In the genomic region with DNA sequence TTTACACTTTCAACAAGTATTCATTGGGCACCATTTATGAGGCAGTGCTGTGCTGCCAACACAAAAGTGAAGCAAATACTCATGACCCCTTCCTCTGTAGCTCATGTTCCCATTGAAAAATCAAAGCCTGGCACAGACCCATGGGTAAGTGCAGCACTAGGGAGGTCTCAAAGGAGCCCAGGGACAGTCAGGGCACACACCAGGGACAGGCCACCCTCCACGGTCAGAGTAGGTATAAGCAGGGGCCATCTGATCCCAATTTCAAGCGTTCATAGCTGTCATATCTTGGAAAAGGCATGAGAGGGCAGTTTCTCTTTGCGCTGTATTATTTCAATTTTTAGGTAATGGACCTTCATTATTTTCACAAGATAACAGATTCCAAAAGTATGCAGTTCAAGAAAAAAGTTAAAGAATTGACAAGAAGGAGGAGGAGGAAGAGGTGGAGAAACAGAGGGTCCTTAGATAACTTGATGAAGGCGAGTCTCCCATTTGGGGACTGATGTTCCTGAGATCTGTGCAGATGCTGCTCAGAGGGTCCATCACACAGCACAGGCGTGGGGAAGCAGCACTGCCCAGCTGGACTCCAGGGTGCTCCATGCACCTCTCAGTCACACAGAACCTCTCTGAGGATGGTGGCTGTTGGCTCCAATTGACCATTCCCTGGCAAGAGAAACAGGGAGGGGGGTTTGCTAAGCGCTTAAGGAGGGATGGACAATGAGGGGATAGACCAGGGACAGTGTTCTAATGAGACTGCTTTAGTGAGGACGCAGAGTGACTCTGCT, we compare ENCODE assay signal across 26 cellular contexts. TPM values are rescaled to one million over a fixed set of nuclear protein-coding genes. Genes with fewer than 3 reads are reported as not detected.
A peak's percentile ranks its signal among the peaks of the same experiment; 100 is the strongest.
DNase-seq lines count a peak whose midpoint lies in the region; ATAC-seq, FAIRE-seq and TF ChIP-seq lines count a peak whose summit lies in the region.
"Had no signal": no experiment of that assay in that cellular context is flagged by ENCODE, and none has a peak within 500 bp of the region (broad histone marks: within the 10 kb centered on the region; RNA-seq: fewer than 3 reads in every experiment).

No MANE protein-coding gene starts in this region.

- TF ChIP-seq RAD21 in HepG2 (CRISPR knock-in tag; IDR thresholded peaks at IDR 0.05) (no peak), K562 (CRISPR knock-in tag; conservative IDR thresholded peaks at IDR 0.05 in 1 of 2, IDR thresholded peaks at IDR 0.05 in 1 of 2) (no peak)

- H4K20me1 ChIP-seq in HepG2 (ENCODE audit: insufficient read depth, low read length) (no peaks in the 10 kb centered on the region), K562 (replicated peaks; ENCODE audit: control insufficient read depth, insufficient read depth, low read length) (no peaks in the 10 kb centered on the region), osteoblast (ENCODE audit: insufficient read depth, low read length) (no peaks in the 10 kb centered on the region)

- no peak overlapping the region for H3K9ac ChIP-seq in HepG2 (ENCODE audit: insufficient read depth, low read depth, low read length)
- no peak overlapping the region for H3K9ac ChIP-seq in K562 (ENCODE audit: insufficient read depth in 1 of 2, low read depth in 2 of 2, low read length in 2 of 2)
- H3K9ac ChIP-seq: GM23248 had no signal

- ATAC-seq in right lobe of liver = peak in 3 of 4 donors; percentile 16 to 37 (median 28)
- no peak for ATAC-seq in HepG2
- peak; percentile 43; the same call in 2 of the 3 replicates for ATAC-seq in K562
- peak; percentile 44 for ATAC-seq in lung (ENCODE audit: insufficient read depth, low FRiP score)
- ATAC-seq in HG03354 (IDR thresholded peaks at IDR 0.05; ENCODE audit: poor library complexity, severe bottlenecking, unreplicated experiment) = no peak
- ATAC-seq: GM12878 had no signal

- H3K27ac ChIP-seq in right lobe of liver = no peak overlapping the region
- no peak overlapping the region for H3K27ac ChIP-seq in HepG2 (ENCODE audit: extremely low read length, insufficient read depth, low read length)
- no peak overlapping the region for H3K27ac ChIP-seq in K562 (ENCODE audit: extremely low read depth, low read depth, low read length)
- H3K27ac ChIP-seq in lung (ENCODE audit: low read depth in 1 of 2, low read length in 1 of 2) = no peak overlapping the region
- H3K27ac ChIP-seq in osteoblast (ENCODE audit: low read depth, low read length) = no peak overlapping the region
- H3K27ac ChIP-seq: 22Rv1, GM23248 had no signal

- TF ChIP-seq CTCF in right lobe of liver (IDR thresholded peaks at IDR 0.05) (no peak), HepG2 (CRISPR knock-in tag; IDR thresholded peaks at IDR 0.05) (no peak), K562 (IDR thresholded peaks at IDR 0.05 in 2 of 3, conservative IDR thresholded peaks at IDR 0.05 in 1 of 3; ENCODE audit: insufficient read depth in 2 of 3, low read depth in 1 of 3, low read length in 3 of 3) (no peak), lung (IDR thresholded peaks at IDR 0.05; ENCODE audit: control extremely low read depth, extremely low read depth) (no peak), osteoblast (IDR thresholded peaks at IDR 0.05; ENCODE audit: extremely low read depth, low read depth, low read length) (no peak)

- CTCF ChIA-PET in HepG2 (lab: Yijun Ruan, JAX; ENCODE audit: low intra/inter-chr PET ratio, low total read pairs) (no interaction called here), K562 (lab: Yijun Ruan, JAX; ENCODE audit: low intra/inter-chr PET ratio) (no interaction called here)

- POLR2A ChIA-PET in HepG2 (lab: Yijun Ruan, JAX) (no interaction called here), K562 (lab: Yijun Ruan, JAX) (interaction anchor here (0.7 to 1.2 kb wide), 3 partner anchors 8 to 17 kb away, joined by 3 to 4 read pairs (median 3); partner anchors contain the start of gene CTSL)

- TF ChIP-seq EP300 in HepG2 (IDR thresholded peaks at IDR 0.05; ENCODE audit: low read depth in 2 of 2, low read length in 2 of 2) (no peak), HepG2 (CRISPR knock-in tag; IDR thresholded peaks at IDR 0.05; ENCODE audit: borderline replicate concordance) (no peak), K562 (IDR thresholded peaks at IDR 0.05; ENCODE audit: low read length) (no peak)

- H3K4me3 ChIP-seq in right lobe of liver = no peak overlapping the region
- no peak overlapping the region for H3K4me3 ChIP-seq in HepG2 (replicated peaks in 1 of 3; ENCODE audit: insufficient read depth in 1 of 3, low read depth in 2 of 3, low read length in 3 of 3)
- H3K4me3 ChIP-seq in K562 = no peak overlapping the region
- H3K4me3 ChIP-seq in lung = no peak overlapping the region
- H3K4me3 ChIP-seq in osteoblast (ENCODE audit: insufficient read depth, low read length) = no peak overlapping the region
- H3K4me3 ChIP-seq: GM12878, GM23248 had no signal

- in situ Hi-C loops in HepG2 (cut with HindIII; ENCODE audit: extremely low pct_ligation_motif_present, low pct_unique_long_range_greater_than_20kb) = no loop called here
- in situ Hi-C loops in K562 (cut with MboI) = no loop called here

- no peak for FAIRE-seq in HepG2 (lab: Jason Lieb, UNC)
- FAIRE-seq in K562 (lab: Jason Lieb, UNC) = no peak
- FAIRE-seq in urothelium cell line (lab: Jason Lieb, UNC) = no peak
- FAIRE-seq: A204.1, GM12878, GM19239, H1 had no signal

- H3K27me3 ChIP-seq in right lobe of liver (no peaks in the 10 kb centered on the region), HepG2 (ENCODE audit: control insufficient read depth in 1 of 2, insufficient read depth in 2 of 2, low read length in 2 of 2) (peaks cover 0 to 3% of the 10 kb centered on the region in 2 experiments; a peak in 1 of 5 replicates), K562 (ENCODE audit: control insufficient read depth in 2 of 2, insufficient read depth in 2 of 2, low read length in 2 of 2) (no peaks in the 10 kb centered on the region), lung (ENCODE audit: control insufficient read depth, insufficient read depth) (no peaks in the 10 kb centered on the region), osteoblast (ENCODE audit: insufficient read depth, low read length) (no peaks in the 10 kb centered on the region)
- H3K27me3 ChIP-seq: BE2C had no signal

- H3K9me1 ChIP-seq in K562 (ENCODE audit: control insufficient read depth, insufficient read depth, low read length) = no peaks in the 10 kb centered on the region

- H3K9me3 ChIP-seq in right lobe of liver (no peaks in the 10 kb centered on the region), HepG2 (ENCODE audit: low read length) (no peaks in the 10 kb centered on the region), K562 (replicated peaks; ENCODE audit: control insufficient read depth, insufficient read depth, low read depth, low read length) (no peaks in the 10 kb centered on the region), lung (ENCODE audit: control insufficient read depth in 2 of 2, insufficient read depth in 1 of 2, low read length in 1 of 2) (peaks cover 0 to 2% of the 10 kb centered on the region in 2 donors), osteoblast (ENCODE audit: low read depth, low read length) (no peaks in the 10 kb centered on the region)
- H3K9me3 ChIP-seq: BE2C had no signal

- H3K4me1 ChIP-seq in right lobe of liver (no peaks in the 10 kb centered on the region), HepG2 (ENCODE audit: insufficient read depth, low read length) (no peaks in the 10 kb centered on the region), K562 (replicated peaks in 1 of 2; ENCODE audit: control insufficient read depth in 2 of 2, insufficient read depth in 2 of 2, low read length in 2 of 2) (peaks cover 0 to 3% of the 10 kb centered on the region in 2 experiments; a peak in 2 of 5 replicates), lung (ENCODE audit: control insufficient read depth in 2 of 2, insufficient read depth in 2 of 2, low read length in 2 of 2) (peaks cover 0 to 2% of the 10 kb centered on the region in 2 donors), osteoblast (ENCODE audit: insufficient read depth, low read length) (peaks cover 5% of the 10 kb centered on the region)
- H3K4me1 ChIP-seq: BE2C had no signal

- no peaks in the 10 kb centered on the region for H3K79me2 ChIP-seq in HepG2 (ENCODE audit: insufficient read depth, low read length)
- peaks cover 7% of the 10 kb centered on the region; the same call in 2 of the 3 replicates for H3K79me2 ChIP-seq in K562 (ENCODE audit: control insufficient read depth, insufficient read depth, low read length)
- peaks cover 8% of the 10 kb centered on the region for H3K79me2 ChIP-seq in osteoblast (ENCODE audit: insufficient read depth, low read length)

- TF ChIP-seq POLR2A in right lobe of liver (IDR thresholded peaks at IDR 0.05) (no peak), HepG2 (IDR thresholded peaks at IDR 0.05; ENCODE audit: insufficient read depth in 1 of 2, low read depth in 2 of 2, low read length in 2 of 2) (no peak), K562 (conservative IDR thresholded peaks at IDR 0.05) (no peak)

- intact Hi-C loops in right lobe of liver (cut with DNase I) (loop anchor here in 1 of 2 donors (10.0 kb wide), 1 partner anchor 71 kb away; no protein-coding TSS in a partner anchor), HepG2 (cut with micrococcal nuclease; ENCODE audit: unreplicated experiment) (no loop called here), K562 (cut with micrococcal nuclease) (no loop called here)

- WGBS in right lobe of liver (ENCODE audit: insufficient coverage, low coverage, low lambda C conversion rate, missing lambda C conversion rate) = 88% methylated on average over 5 of the region's 7 CpGs
- 42% methylated on average over 6 of the region's 7 CpGs for WGBS in HepG2 (ENCODE audit: low lambda C conversion rate)
- WGBS in K562 (ENCODE audit: insufficient coverage, low coverage, missing lambda C conversion rate) = 51% methylated on average over 7 of the region's 7 CpGs
- 90 to 92% methylated on average over 7 of the region's 7 CpGs for WGBS in lung, 2 donors

- BruUV-seq in HepG2 (replicated peaks; lab: Mats Ljungman, UMichigan) = no TSS peak
- no TSS peak for BruUV-seq in K562 (replicated peaks; lab: Mats Ljungman, UMichigan)

- H3K4me2 ChIP-seq in HepG2 (ENCODE audit: low read depth, low read length) = no peak overlapping the region
- H3K4me2 ChIP-seq in K562 (ENCODE audit: insufficient read depth, low read length) = no peak overlapping the region
- no peak overlapping the region for H3K4me2 ChIP-seq in osteoblast (ENCODE audit: insufficient read depth, low read length)

- DNase-seq in right lobe of liver (no peak), HepG2 (ENCODE audit: low spot score) (no peak), K562 (ENCODE audit: extremely low read depth in 1 of 4, low spot score in 3 of 4) (no peak), lung (ENCODE audit: low spot score) (no peak), osteoblast (ENCODE audit: insufficient read length, low spot score, missing footprints) (no peak), urothelium cell line (ENCODE audit: low spot score) (no peak), HuH-7 (ENCODE audit: low spot score) (no peak)
- DNase-seq: ACHN; AML-193; BE2C; C1 segment of cervical spinal cord; Calu3; CD4-positive, alpha-beta memory T cell; COR-L47; DMS79; EL; GDM1; GM23248; H7; HCEC 1CT had no signal

- peaks cover 0 to 37% (median 6%) of the 10 kb centered on the region in 4 donors for H3K36me3 ChIP-seq in right lobe of liver
- peaks cover 0 to 6% of the 10 kb centered on the region in 2 experiments; a peak in 2 of 5 replicates for H3K36me3 ChIP-seq in HepG2 (replicated peaks in 1 of 2; ENCODE audit: control insufficient read depth in 1 of 2, insufficient read depth in 2 of 2, low read length in 2 of 2)
- peaks cover 29% of the 10 kb centered on the region for H3K36me3 ChIP-seq in K562 (ENCODE audit: control insufficient read depth, insufficient read depth, low read length)
- peaks cover 6 to 8% of the 10 kb centered on the region in 2 donors for H3K36me3 ChIP-seq in lung (ENCODE audit: control insufficient read depth in 2 of 2, insufficient read depth in 2 of 2, low read length in 2 of 2)
- H3K36me3 ChIP-seq in osteoblast (ENCODE audit: insufficient read depth, low read length) = peaks cover 33% of the 10 kb centered on the region
- H3K36me3 ChIP-seq: BE2C had no signal

- H2AFZ ChIP-seq in HepG2 (ENCODE audit: low read length) (no peak overlapping the region), K562 (ENCODE audit: low read depth, low read length) (peak overlapping the region; percentile 40; the same call in 1 of the 2 replicates), osteoblast (ENCODE audit: low read length) (peak overlapping the region; percentile 60)
- H2AFZ ChIP-seq: GM23248 had no signal

RNA-seq across cellular contexts. Expression of gene CTSL, which starts 7.5 kb away (rescaled TPM):
- total RNA-seq in right lobe of liver (100 to 1,000 TPM; 135 to 221 (median 164) TPM), HepG2 (2016; rRNA removed; fragmentation: Illumina TruSeq; extraction: Trizol) (40.0 and 78.1 TPM in 2 replicates), K562 (2014; rRNA removed) (81.5 and 97.6 TPM in 2 replicates), K562 (2014; rRNA removed; fragmentation: Illumina TruSeq; extraction: Trizol) (93.7 and 105 TPM in 2 replicates), K562 (2015; rRNA removed; fragmentation: Illumina TruSeq; extraction: Trizol) (73.7 and 78.3 TPM in 2 replicates), K562 (2021) (65.7 and 76.4 TPM in 2 replicates), lung (100 to 1,000 TPM; 126 to 301 TPM), osteoblast (384 and 396 TPM in 2 replicates)
- 3.8 and 5.8 TPM in 2 replicates for total RNA-seq in HepG2 (2016; cell fraction: cytosol; rRNA removed; fragmentation: Illumina TruSeq; extraction: Trizol; ENCODE audit: low read depth)
- 40.5 and 78.7 TPM in 2 replicates for total RNA-seq in HepG2 (2016; cell fraction: insoluble cytoplasmic fraction; rRNA removed; fragmentation: Illumina TruSeq; extraction: Trizol)
- total RNA-seq in HepG2 (2016; cell fraction: membrane; rRNA removed; fragmentation: Illumina TruSeq; extraction: Trizol) = 8.0 and 8.5 TPM in 2 replicates
- total RNA-seq in HepG2 (2016; cell fraction: nucleus; rRNA removed; fragmentation: Illumina TruSeq; extraction: Trizol) = 52.9 and 63.4 TPM in 2 replicates
- polyA plus RNA-seq in HepG2 (2011; rRNA removed) (83.8 and 113 TPM in 2 replicates), K562 (2011; rRNA removed) (82.5 and 165 TPM in 2 replicates), K562 (2014; fragmentation: Illumina TruSeq; extraction: Trizol) (98.7 and 108 TPM in 2 replicates), K562 (2014; fragmentation: Nextera tagmentation; extraction: Ambion mirVana) (10 to 100 TPM; 55.9 to 61.8 TPM), K562 (2014; rRNA removed) (111 and 118 TPM in 2 replicates), lung (1,000 to 10,000 TPM in 1 of 2 donors, 100 to 1,000 TPM in 1; 109 to 1,526 TPM)
- 73.7 and 84.1 TPM in 2 replicates for polyA plus RNA-seq in HepG2 (2011; cell fraction: cytosol; rRNA removed)
- 20.1 and 27.7 TPM in 2 replicates for polyA plus RNA-seq in HepG2 (2011; cell fraction: nucleus; rRNA removed)
- polyA plus RNA-seq in HepG2 (2012) = 48.9 and 56.9 TPM in 2 replicates
- polyA plus RNA-seq in HepG2 (2016; cell fraction: cytosol; fragmentation: Illumina TruSeq; extraction: Trizol; ENCODE audit: low read depth) = 4.8 and 5.2 TPM in 2 replicates
- 36.0 and 42.5 TPM in 2 replicates for polyA plus RNA-seq in HepG2 (2016; cell fraction: insoluble cytoplasmic fraction; fragmentation: Illumina TruSeq; extraction: Trizol; ENCODE audit: low read depth)
- polyA plus RNA-seq in HepG2 (2016; cell fraction: membrane; fragmentation: Illumina TruSeq; extraction: Trizol; ENCODE audit: low read depth) = 5.3 and 5.5 TPM in 2 replicates
- polyA plus RNA-seq in HepG2 (2016; cell fraction: nucleus; fragmentation: Illumina TruSeq; extraction: Trizol; ENCODE audit: insufficient read depth, low read depth) = 85.9 and 86.3 TPM in 2 replicates
- 18.9 and 34.3 TPM in 2 replicates for polyA minus RNA-seq in HepG2 (2011; rRNA and poly(A)+ RNA removed; ENCODE audit: low replicate concordance)
- 21.2 and 31.1 TPM in 2 replicates for polyA minus RNA-seq in HepG2 (2011; cell fraction: cytosol; rRNA and poly(A)+ RNA removed)
- 11.2 and 15.9 TPM in 2 replicates for polyA minus RNA-seq in HepG2 (2011; cell fraction: nucleus; rRNA and poly(A)+ RNA removed)
- 106 and 129 TPM in 2 replicates for total RNA-seq in K562 (2011; cell fraction: chromatin; rRNA removed; ENCODE audit: low replicate concordance)
- 121 and 124 TPM in 2 replicates for total RNA-seq in K562 (2011; cell fraction: nucleolus; rRNA removed)
- total RNA-seq in K562 (2011; cell fraction: nucleoplasm; rRNA removed) = 126 and 169 TPM in 2 replicates
- 70.7 and 75.2 TPM in 2 replicates for polyA plus RNA-seq in K562 (2011; cell fraction: cytosol; rRNA removed)
- 41.8 and 42.6 TPM in 2 replicates for polyA plus RNA-seq in K562 (2011; cell fraction: nucleus; rRNA removed)
- polyA plus RNA-seq in K562 (2012) = 93.9 and 142 TPM in 2 replicates
- 62.7 and 104 TPM in 2 replicates for polyA minus RNA-seq in K562 (2011; rRNA and poly(A)+ RNA removed)
- polyA minus RNA-seq in K562 (2011; cell fraction: cytosol; rRNA and poly(A)+ RNA removed) = 18.7 and 35.0 TPM in 2 replicates
- 12.0 and 12.6 TPM in 2 replicates for polyA minus RNA-seq in K562 (2011; cell fraction: nucleus; rRNA and poly(A)+ RNA removed)

Comparison
In these comparisons a context has a peak if more than half of its experiments do, and no peak if none do; other contexts are left out.
1. ATAC-seq: peak in right lobe of liver (3 of 4), K562 (single experiment) and lung (single experiment); none in HepG2 (single experiment) and HG03354 (single experiment).